In genomic region chr10:112176543-112176942, GRCh38 we compare ENCODE assay signal across 20 cellular contexts. TPM values are rescaled to one million over a fixed set of nuclear protein-coding genes. Genes with fewer than 3 reads are reported as not detected.
A peak's percentile ranks its signal among the peaks of the same experiment; 100 is the strongest.
DNase-seq lines count a peak whose midpoint lies in the region; ATAC-seq, FAIRE-seq and TF ChIP-seq lines count a peak whose summit lies in the region.
"Had no signal": no experiment of that assay in that cellular context is flagged by ENCODE, and none has a peak within 500 bp of the region (broad histone marks: within the 10 kb centered on the region; RNA-seq: fewer than 3 reads in every experiment).

No MANE protein-coding gene starts in this region.

- H4K20me1 ChIP-seq in GM23338 (replicated peaks; ENCODE audit: insufficient read depth) (no peaks in the 10 kb centered on the region; the same call in 1 of the 2 replicates), HepG2 (ENCODE audit: insufficient read depth, low read length) (no peaks in the 10 kb centered on the region), osteoblast (ENCODE audit: insufficient read depth, low read length) (no peaks in the 10 kb centered on the region)

- POLR2A ChIA-PET in HepG2 (lab: Yijun Ruan, JAX), result interaction anchor here (0.8 to 1.3 kb wide), 3 partner anchors 15 to 197 kb away, joined by 3 to 4 read pairs (median 3); partner anchors contain the start of gene ACSL5

- no peak overlapping the region for H3K4me3 Mint-ChIP-seq in GM23338
- H3K4me3 Mint-ChIP-seq: CD4-positive, alpha-beta memory T cell had no signal

- peaks cover 53% of the 10 kb centered on the region for H3K36me3 Mint-ChIP-seq in GM23338 (ENCODE audit: low read depth)

- 86% methylated on average over 3 of the region's 3 CpGs for WGBS in HepG2 (ENCODE audit: low lambda C conversion rate)

- H2AFZ ChIP-seq in GM23338 (no peak overlapping the region), HepG2 (ENCODE audit: low read length) (no peak overlapping the region), osteoblast (ENCODE audit: low read length) (no peak overlapping the region)

- H3K27me3 ChIP-seq in cardiac muscle cell (no peaks in the 10 kb centered on the region), GM23338 (ENCODE audit: insufficient read depth) (no peaks in the 10 kb centered on the region), HepG2 (ENCODE audit: control insufficient read depth in 1 of 2, insufficient read depth in 2 of 2, low read length in 2 of 2) (no peaks in the 10 kb centered on the region), osteoblast (ENCODE audit: insufficient read depth, low read length) (no peaks in the 10 kb centered on the region)
- H3K27me3 ChIP-seq: BE2C had no signal

- H3K4me3 ChIP-seq in cardiac muscle cell (no peak overlapping the region), GM23338 (no peak overlapping the region), HepG2 (replicated peaks in 1 of 3; ENCODE audit: insufficient read depth in 1 of 3, low read depth in 2 of 3, low read length in 3 of 3) (no peak overlapping the region), osteoblast (ENCODE audit: insufficient read depth, low read length) (no peak overlapping the region)

- BruUV-seq in HepG2 (replicated peaks; lab: Mats Ljungman, UMichigan), result no TSS peak

- H3F3A ChIP-seq in GM23338 (replicated peaks; ENCODE audit: low read depth), result no peaks in the 10 kb centered on the region

- 0 out of 2 replicates have a peak overlapping the region, but pooled peaks have one; percentile 18 for H3K27ac Mint-ChIP-seq in GM23338

- TF ChIP-seq POLR2A in HepG2 (IDR thresholded peaks at IDR 0.05; ENCODE audit: insufficient read depth in 1 of 2, low read depth in 2 of 2, low read length in 2 of 2), result no peak

- H3K9me3 ChIP-seq in cardiac muscle cell (ENCODE audit: low read depth) (no peaks in the 10 kb centered on the region), HepG2 (ENCODE audit: low read length) (no peaks in the 10 kb centered on the region), osteoblast (ENCODE audit: low read depth, low read length) (no peaks in the 10 kb centered on the region)
- H3K9me3 ChIP-seq: BE2C had no signal

- ATAC-seq in Right ventricle myocardium inferior, result no peak
- no peak for ATAC-seq in GM23338
- no peak; the same call in 2 of the 3 replicates for ATAC-seq in HepG2

- intact Hi-C loops in Right ventricle myocardium inferior (cut with DNase I) (loop anchor here (1.0 to 5.0 kb wide), 3 partner anchors 121 to 256 kb away; no protein-coding TSS in a partner anchor), HepG2 (cut with micrococcal nuclease; ENCODE audit: unreplicated experiment) (loop anchor here (2.0 kb wide), 2 partner anchors 50 to 138 kb away; no protein-coding TSS in a partner anchor)

- in situ Hi-C loops in HepG2 (cut with HindIII; ENCODE audit: extremely low pct_ligation_motif_present, low pct_unique_long_range_greater_than_20kb), result loop anchor here (10.0 kb wide), 1 partner anchor 128 kb away; no protein-coding TSS in a partner anchor
- in situ Hi-C loops in G401 (cut with HindIII; ENCODE audit: low sequenced_read_pairs), result no loop called here

- no peak for TF ChIP-seq CTCF in cardiac muscle cell (IDR thresholded peaks at IDR 0.05; ENCODE audit: low read depth, low read length)
- no peak for TF ChIP-seq CTCF in GM23338 (conservative IDR thresholded peaks at IDR 0.05; ENCODE audit: low read depth in 2 of 2)
- TF ChIP-seq CTCF in HepG2 (CRISPR knock-in tag; IDR thresholded peaks at IDR 0.05), result no peak
- TF ChIP-seq CTCF in osteoblast (IDR thresholded peaks at IDR 0.05; ENCODE audit: extremely low read depth, low read depth, low read length), result no peak

- H3K4me1 Mint-ChIP-seq in GM23338, result peaks cover 2% of the 10 kb centered on the region; the same call in 2 of the 3 replicates

- CTCF ChIA-PET in HepG2 (lab: Yijun Ruan, JAX; ENCODE audit: low intra/inter-chr PET ratio, low total read pairs), result no interaction called here

- no peak for DNase-seq in cardiac muscle cell (ENCODE audit: low read depth in 1 of 2, low spot score in 1 of 2)
- DNase-seq in Right ventricle myocardium inferior (ENCODE audit: missing footprints), result no peak
- DNase-seq in GM23338 (ENCODE audit: low spot score), result no peak
- peak; percentile 70 for DNase-seq in HepG2 (ENCODE audit: low spot score)
- DNase-seq in osteoblast (ENCODE audit: insufficient read length, low spot score, missing footprints), result no peak
- no peak for DNase-seq in T1000 (lab: John Stamatoyannopoulos, UW)
- DNase-seq in stimulated activated CD4-positive, alpha-beta T cell treated with anti-CD3 and anti-CD28 coated beads, Interleukin-1b, Interleukin-23, amount 100 ng/mL, for 48 hours, result no peak
- no peak for DNase-seq in G401 (ENCODE audit: low spot score)
- DNase-seq: BE2C; CD4-positive, alpha-beta memory T cell; DMS153; DMS79 treated with DMSO at 0.1 percent for 48 hours; EL; GDM1; HCEC 1CT had no signal

- H3K27me3 Mint-ChIP-seq in GM23338 (ENCODE audit: insufficient read depth, low read depth, poor library complexity), result no peaks in the 10 kb centered on the region
- H3K27me3 Mint-ChIP-seq: CD4-positive, alpha-beta memory T cell had no signal

- no peak for TF ChIP-seq RAD21 in HepG2 (CRISPR knock-in tag; IDR thresholded peaks at IDR 0.05)

- no peak overlapping the region for H3K4me2 ChIP-seq in GM23338
- 0 out of 2 replicates have a peak overlapping the region, but pooled peaks have one; percentile 20 for H3K4me2 ChIP-seq in HepG2 (ENCODE audit: low read depth, low read length)
- no peak overlapping the region for H3K4me2 ChIP-seq in osteoblast (ENCODE audit: insufficient read depth, low read length)

- TF ChIP-seq EP300 in HepG2 (IDR thresholded peaks at IDR 0.05; ENCODE audit: low read depth in 2 of 2, low read length in 2 of 2) (no peak), HepG2 (CRISPR knock-in tag; IDR thresholded peaks at IDR 0.05; ENCODE audit: borderline replicate concordance) (no peak)

- H3K4me1 ChIP-seq in cardiac muscle cell (ENCODE audit: low read depth), result peaks cover 39% of the 10 kb centered on the region
- H3K4me1 ChIP-seq in GM23338 (ENCODE audit: insufficient read depth), result peaks cover under 1% of the 10 kb centered on the region; the same call in 1 of the 2 replicates
- H3K4me1 ChIP-seq in HepG2 (ENCODE audit: insufficient read depth, low read length), result peaks cover 52% of the 10 kb centered on the region
- H3K4me1 ChIP-seq in osteoblast (ENCODE audit: insufficient read depth, low read length), result no peaks in the 10 kb centered on the region
- H3K4me1 ChIP-seq: BE2C had no signal

- no peaks in the 10 kb centered on the region for H3K9me2 ChIP-seq in GM23338 (ENCODE audit: insufficient read depth)

- no peak overlapping the region for H3K9ac ChIP-seq in HepG2 (ENCODE audit: insufficient read depth, low read depth, low read length)

- no peaks in the 10 kb centered on the region; the same call in 1 of the 2 replicates for H3K79me2 ChIP-seq in GM23338 (replicated peaks; ENCODE audit: insufficient read depth)
- peaks cover 27% of the 10 kb centered on the region for H3K79me2 ChIP-seq in HepG2 (ENCODE audit: insufficient read depth, low read length)
- H3K79me2 ChIP-seq in osteoblast (ENCODE audit: insufficient read depth, low read length), result no peaks in the 10 kb centered on the region

- no peak for FAIRE-seq in HepG2 (lab: Jason Lieb, UNC)
- FAIRE-seq: A204.1, D721Med, GM12892, HTR-8/SVneo had no signal

- H3K36me3 ChIP-seq in cardiac muscle cell (peaks cover 36% of the 10 kb centered on the region), GM23338 (ENCODE audit: insufficient read depth) (peaks cover 37% of the 10 kb centered on the region), HepG2 (replicated peaks in 1 of 2; ENCODE audit: control insufficient read depth in 1 of 2, insufficient read depth in 2 of 2, low read length in 2 of 2) (peaks cover 8 to 72% of the 10 kb centered on the region in 2 experiments), osteoblast (ENCODE audit: insufficient read depth, low read length) (peaks cover 56% of the 10 kb centered on the region)

- H3K27ac ChIP-seq in cardiac muscle cell (peak overlapping the region; percentile 84), GM23338 (ENCODE audit: low read depth) (no peak overlapping the region), HepG2 (ENCODE audit: extremely low read length, insufficient read depth, low read length) (peak overlapping the region; percentile 69), osteoblast (ENCODE audit: low read depth, low read length) (peak overlapping the region; percentile 63)
- H3K27ac ChIP-seq: C4-2B had no signal

- no peaks in the 10 kb centered on the region for H3K9me3 Mint-ChIP-seq in GM23338
- H3K9me3 Mint-ChIP-seq: CD4-positive, alpha-beta memory T cell had no signal

TF ChIP-seq in GM23338, 12 proteins besides CTCF, POLR2A, EP300 and RAD21 (continues in another document):
- TF ChIP-seq NANOG (IDR thresholded peaks at IDR 0.05; ENCODE audit: borderline replicate concordance), result no peak

RNA-seq across cellular contexts. Expression of gene GPAM, which starts 7.0 kb away (rescaled TPM):
- 9.4 and 11.1 TPM in 2 replicates for total RNA-seq in cardiac muscle cell
- polyA plus RNA-seq in cardiac muscle cell, result 4.7 and 9.6 TPM in 2 replicates
- total RNA-seq in Right ventricle myocardium inferior, result 42.5 TPM
- 16.6 and 18.1 TPM in 2 replicates for total RNA-seq in GM23338 (2014; rRNA removed; shearing (Covaris generic))
- polyA plus RNA-seq in GM23338 (2016; fragmentation: Nextera tagmentation; extraction: Ambion mirVana), result 4.6 and 5.5 TPM in 2 replicates
- total RNA-seq in HepG2 (2016; rRNA removed; fragmentation: Illumina TruSeq; extraction: Trizol), result 130 and 140 TPM in 2 replicates
- 19.1 and 21.3 TPM in 2 replicates for total RNA-seq in HepG2 (2016; cell fraction: cytosol; rRNA removed; fragmentation: Illumina TruSeq; extraction: Trizol; ENCODE audit: low read depth)
- 132 and 135 TPM in 2 replicates for total RNA-seq in HepG2 (2016; cell fraction: insoluble cytoplasmic fraction; rRNA removed; fragmentation: Illumina TruSeq; extraction: Trizol)
- 47.4 and 55.1 TPM in 2 replicates for total RNA-seq in HepG2 (2016; cell fraction: membrane; rRNA removed; fragmentation: Illumina TruSeq; extraction: Trizol)
- total RNA-seq in HepG2 (2016; cell fraction: nucleus; rRNA removed; fragmentation: Illumina TruSeq; extraction: Trizol), result 251 and 257 TPM in 2 replicates
- 36.8 and 43.0 TPM in 2 replicates for polyA plus RNA-seq in HepG2 (2011; rRNA removed)
- 14.4 and 28.4 TPM in 2 replicates for polyA plus RNA-seq in HepG2 (2011; cell fraction: cytosol; rRNA removed)
- polyA plus RNA-seq in HepG2 (2011; cell fraction: nucleus; rRNA removed), result 39.1 and 57.9 TPM in 2 replicates
- polyA plus RNA-seq in HepG2 (2012), result 53.4 and 86.4 TPM in 2 replicates
- polyA plus RNA-seq in HepG2 (2016; cell fraction: cytosol; fragmentation: Illumina TruSeq; extraction: Trizol; ENCODE audit: low read depth), result 5.1 and 5.7 TPM in 2 replicates
- polyA plus RNA-seq in HepG2 (2016; cell fraction: insoluble cytoplasmic fraction; fragmentation: Illumina TruSeq; extraction: Trizol; ENCODE audit: low read depth), result 57.8 and 65.3 TPM in 2 replicates
- polyA plus RNA-seq in HepG2 (2016; cell fraction: membrane; fragmentation: Illumina TruSeq; extraction: Trizol; ENCODE audit: low read depth), result 14.2 and 17.2 TPM in 2 replicates
- 165 and 177 TPM in 2 replicates for polyA plus RNA-seq in HepG2 (2016; cell fraction: nucleus; fragmentation: Illumina TruSeq; extraction: Trizol; ENCODE audit: insufficient read depth, low read depth)
- 18.6 and 65.9 TPM in 2 replicates for polyA minus RNA-seq in HepG2 (2011; rRNA and poly(A)+ RNA removed; ENCODE audit: low replicate concordance)
- polyA minus RNA-seq in HepG2 (2011; cell fraction: cytosol; rRNA and poly(A)+ RNA removed), result 23.7 and 35.7 TPM in 2 replicates
- 174 and 229 TPM in 2 replicates for polyA minus RNA-seq in HepG2 (2011; cell fraction: nucleus; rRNA and poly(A)+ RNA removed)
- total RNA-seq in osteoblast, result 10.5 and 15.6 TPM in 2 replicates
- total RNA-seq in G401 (2014; rRNA removed; shearing (Covaris generic)), result 11.1 and 18.1 TPM in 2 replicates
